ENCODE assay signal across 8 cellular contexts in the genomic region with DNA sequence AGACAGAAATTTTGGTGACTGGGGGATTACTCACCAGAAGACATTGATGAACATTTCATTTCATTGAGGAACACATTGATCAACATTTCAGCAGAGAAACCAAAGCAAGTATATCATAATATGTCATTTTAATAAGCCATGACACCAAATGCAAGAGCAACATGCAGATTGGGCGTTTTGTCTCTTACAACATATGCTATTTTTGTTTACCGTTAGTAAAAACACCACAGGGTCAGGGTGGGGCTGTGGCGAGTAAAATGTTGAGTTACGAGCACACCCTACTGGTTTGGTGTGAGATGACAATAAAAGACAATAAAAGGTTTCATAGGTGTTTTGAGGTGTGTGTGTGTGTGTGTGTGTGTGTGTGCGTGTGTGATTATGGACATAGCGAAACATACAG.
DNase-seq lines count a peak whose midpoint lies in the region; ATAC-seq, FAIRE-seq and TF ChIP-seq lines count a peak whose summit lies in the region.

No MANE protein-coding gene starts in this region.

- no peak overlapping the region for H3K9ac ChIP-seq in kidney (ENCODE audit: low read length in 2 of 2)

- no peaks in the 10 kb centered on the region for H3K9me3 ChIP-seq in kidney (ENCODE audit: control insufficient read depth in 1 of 2, low read length in 2 of 2)

- DNase-seq in COLO829 (ENCODE audit: low spot score) (peak; percentile 34), H7 (peak; percentile 57), RPMI8226 (peak; percentile 6), kidney (no peak), SKM-1 (lab: John Stamatoyannopoulos, UW; ENCODE audit: unreplicated experiment) (no peak), NCI-H2029 treated with DMSO at 0.1 percent for 48 hours (lab: John Stamatoyannopoulos, UW) (no peak)
- DNase-seq in activated CD4-positive, CD25-positive, alpha-beta regulatory T cell (lab: John Stamatoyannopoulos, UW): no peak

- peak; percentile 16 for TF ChIP-seq CTCF in kidney (IDR thresholded peaks at IDR 0.05; ENCODE audit: borderline replicate concordance, extremely low read depth, insufficient read depth)

- H3K36me3 ChIP-seq in H7 (replicated peaks; ENCODE audit: control insufficient read depth, insufficient read depth, low read length): no peaks in the 10 kb centered on the region
- H3K36me3 ChIP-seq in kidney (ENCODE audit: control insufficient read depth in 1 of 2, insufficient read depth in 2 of 2, low read length in 2 of 2): no peaks in the 10 kb centered on the region

- no peak overlapping the region for H3K27ac ChIP-seq in kidney (ENCODE audit: low read depth in 2 of 2, low read length in 2 of 2)

- no peak for FAIRE-seq in kidney (lab: Jason Lieb, UNC)

- intact Hi-C loops in kidney (cut with DNase I): no loop called here

- H3K27me3 ChIP-seq in H7 (ENCODE audit: control insufficient read depth, insufficient read depth, low read length): no peaks in the 10 kb centered on the region

- ATAC-seq in GM21381 (IDR thresholded peaks at IDR 0.05; ENCODE audit: unreplicated experiment): no peak

- H3K4me3 ChIP-seq in H7 (ENCODE audit: insufficient read depth, low read depth, low read length) (no peak overlapping the region), kidney (ENCODE audit: low read length in 2 of 2) (no peak overlapping the region)

- no peaks in the 10 kb centered on the region for H3K4me1 ChIP-seq in kidney (ENCODE audit: control insufficient read depth in 1 of 2, insufficient read depth in 1 of 2, low read depth in 1 of 2, low read length in 2 of 2)

Comparison
In these comparisons a context has a peak if more than half of its experiments do, and no peak if none do; other contexts are left out.
1. DNase-seq: peak in COLO829 (single experiment), H7 (single experiment) and RPMI8226 (single experiment); none in kidney (single experiment), SKM-1 (single experiment), NCI-H2029 treated with DMSO at 0.1 percent for 48 hours (single experiment) and activated CD4-positive, CD25-positive, alpha-beta regulatory T cell (0 of 4).